9 cellular contexts compared by ENCODE assay signal in the genomic region with DNA sequence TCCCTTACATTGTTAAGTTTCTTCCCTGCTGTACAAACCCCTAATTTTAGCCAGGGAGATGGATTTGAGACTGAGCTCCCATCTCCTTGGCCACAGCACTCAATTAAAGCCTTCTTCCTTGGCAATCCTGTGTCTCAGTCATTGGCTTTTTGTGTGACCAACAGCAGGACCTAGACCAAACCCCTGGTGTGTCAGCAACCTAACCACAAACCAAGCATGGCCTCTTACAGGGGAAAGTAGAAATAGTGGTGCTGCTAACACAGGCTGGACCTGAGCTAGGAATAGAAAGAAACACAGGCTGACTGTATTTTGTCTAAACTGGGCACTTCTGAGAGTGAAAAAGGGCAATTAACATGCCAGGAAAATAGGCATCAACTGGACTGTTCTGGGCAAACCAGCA. TPM values are rescaled to one million over a fixed set of nuclear protein-coding genes. Genes with fewer than 3 reads are reported as not detected.
A peak's percentile ranks its signal among the peaks of the same experiment; 100 is the strongest.
DNase-seq lines count a peak whose midpoint lies in the region; ATAC-seq, FAIRE-seq and TF ChIP-seq lines count a peak whose summit lies in the region.
"Had no signal": no experiment of that assay in that cellular context is flagged by ENCODE, and none has a peak within 500 bp of the region (broad histone marks: within the 10 kb centered on the region; RNA-seq: fewer than 3 reads in every experiment).

No MANE protein-coding gene starts in this region.

- DNase-seq in GM18507 (ENCODE audit: extremely low spot score, insufficient read length, low read depth) = no peak
- peak; percentile 47 for DNase-seq in activated CD8-positive, alpha-beta memory T cell treated with anti-CD3 and anti-CD28 coated beads, Interleukin-2, amount 50 U/mL, for 48 hours
- DNase-seq in osteocyte (ENCODE audit: extremely low spot score, unreplicated experiment) = peak; percentile 25
- DNase-seq in gastrocnemius medialis = no peak
- DNase-seq in prostate gland (ENCODE audit: low spot score) = no peak

- intact Hi-C loops in gastrocnemius medialis (cut with DNase I; ENCODE audit: low total_unique reads) (no loop called here), prostate gland (cut with DNase I) (no loop called here)

- no peak overlapping the region for H3K4me3 ChIP-seq in gastrocnemius medialis
- H3K4me3 ChIP-seq in prostate gland = no peak overlapping the region
- H3K4me3 ChIP-seq: pancreas had no signal

- TF ChIP-seq POLR2A in gastrocnemius medialis (IDR thresholded peaks at IDR 0.05) (no peak), prostate gland (IDR thresholded peaks at IDR 0.05) (no peak)

- no peaks in the 10 kb centered on the region for H3K27me3 Mint-ChIP-seq in osteocyte (ENCODE audit: unreplicated experiment)

- no peak overlapping the region for H3K27ac ChIP-seq in gastrocnemius medialis
- H3K27ac ChIP-seq in prostate gland = no peak overlapping the region
- H3K27ac ChIP-seq: pancreas had no signal

- H3K4me3 Mint-ChIP-seq in osteocyte (ENCODE audit: unreplicated experiment) = no peak overlapping the region
- H3K4me3 Mint-ChIP-seq: stimulated activated naive CD8-positive, alpha-beta T cell treated with anti-CD3 and anti-CD28 coated beads, Interleukin-15, Interleukin-2, amounts not matched to agents 100 ng/mL and 50 ng/mL, for 24 hours had no signal

- peak; percentile 75 for FAIRE-seq in GM18507 (lab: Jason Lieb, UNC)
- FAIRE-seq: pancreas had no signal

- H3K4me1 Mint-ChIP-seq in osteocyte (ENCODE audit: unreplicated experiment) = peaks cover 27% of the 10 kb centered on the region

- H3K36me3 ChIP-seq in gastrocnemius medialis (no peaks in the 10 kb centered on the region), prostate gland (no peaks in the 10 kb centered on the region)
- H3K36me3 ChIP-seq: pancreas had no signal

- H3K9me3 ChIP-seq in gastrocnemius medialis = no peaks in the 10 kb centered on the region
- H3K9me3 ChIP-seq in prostate gland = no peaks in the 10 kb centered on the region
- H3K9me3 ChIP-seq: pancreas had no signal

- H3K4me1 ChIP-seq in gastrocnemius medialis = peaks cover 0 to 4% of the 10 kb centered on the region in 2 donors
- H3K4me1 ChIP-seq in prostate gland (replicated peaks) = no peaks in the 10 kb centered on the region

- TF ChIP-seq CTCF in osteocyte (IDR thresholded peaks at IDR 0.05) (no peak), gastrocnemius medialis (IDR thresholded peaks at IDR 0.05 in 4 of 5, conservative IDR thresholded peaks at IDR 0.05 in 1 of 5) (no peak), prostate gland (IDR thresholded peaks at IDR 0.05) (no peak)

- peak; percentile 58 for ATAC-seq in HG03342 (IDR thresholded peaks at IDR 0.05; ENCODE audit: unreplicated experiment)
- no peak for ATAC-seq in gastrocnemius medialis
- ATAC-seq in GM19467 (IDR thresholded peaks at IDR 0.05; ENCODE audit: unreplicated experiment) = no peak

- in situ Hi-C loops in gastrocnemius medialis (cut with MboI; ENCODE audit: low sequenced_read_pairs in 4 of 4) = no loop called here

- H3K36me3 Mint-ChIP-seq in osteocyte (ENCODE audit: unreplicated experiment) = peaks cover 6% of the 10 kb centered on the region

- no peak overlapping the region for H3K27ac Mint-ChIP-seq in osteocyte (ENCODE audit: unreplicated experiment)
- H3K27ac Mint-ChIP-seq: stimulated activated naive CD8-positive, alpha-beta T cell treated with anti-CD3 and anti-CD28 coated beads, Interleukin-15, Interleukin-2, amounts not matched to agents 100 ng/mL and 50 ng/mL, for 24 hours had no signal

- peaks cover 6% of the 10 kb centered on the region for H3K9me3 Mint-ChIP-seq in osteocyte (ENCODE audit: unreplicated experiment)
- H3K9me3 Mint-ChIP-seq: stimulated activated naive CD8-positive, alpha-beta T cell treated with anti-CD3 and anti-CD28 coated beads, Interleukin-15, Interleukin-2, amounts not matched to agents 100 ng/mL and 50 ng/mL, for 24 hours had no signal

- no peaks in the 10 kb centered on the region for H3K27me3 ChIP-seq in gastrocnemius medialis
- no peaks in the 10 kb centered on the region for H3K27me3 ChIP-seq in prostate gland (replicated peaks; ENCODE audit: insufficient read depth)
- H3K27me3 ChIP-seq: pancreas had no signal

RNA-seq across cellular contexts. Expression of a gene that starts 37.9 kb away (rescaled TPM):
- total RNA-seq in osteocyte = 11.9 and 12.7 TPM in 2 replicates
- 10 to 100 TPM in 2 of 4 donors, 1 to 10 TPM in 2; 5.5 to 20.2 (median 11.9) TPM for total RNA-seq in gastrocnemius medialis
- 10 to 100 TPM; 19.4 to 22.0 TPM for total RNA-seq in prostate gland

Comparison
In these comparisons a context has a peak if more than half of its experiments do, and no peak if none do; other contexts are left out.
1. DNase-seq: peak in activated CD8-positive, alpha-beta memory T cell treated with anti-CD3 and anti-CD28 coated beads, Interleukin-2, amount 50 U/mL, for 48 hours (single experiment) and osteocyte (single experiment); none in GM18507 (single experiment), gastrocnemius medialis (0 of 2) and prostate gland (single experiment).